In genomic region chr9:91131433-91131839, GRCh38 we compare ENCODE assay signal across 8 cellular contexts.
DNase-seq lines count a peak whose midpoint lies in the region; ATAC-seq and TF ChIP-seq lines count a peak whose summit lies in the region.

No MANE protein-coding gene starts in this region.

- H3K9me3 ChIP-seq in esophagus muscularis mucosa (no peaks in the 10 kb centered on the region), endodermal cell (ENCODE audit: control insufficient read depth, low read length) (no peaks in the 10 kb centered on the region)

- no peak for TF ChIP-seq POLR2A in esophagus muscularis mucosa (IDR thresholded peaks at IDR 0.05; ENCODE audit: low read depth)

- H3K27ac Mint-ChIP-seq in endodermal cell = no peak overlapping the region

- peak; percentile 72 for ATAC-seq in HG03196 (IDR thresholded peaks at IDR 0.05; ENCODE audit: unreplicated experiment)
- ATAC-seq in GM21529 (IDR thresholded peaks at IDR 0.05; ENCODE audit: unreplicated experiment) = no peak

- peaks cover 0 to 16% (median 9%) of the 10 kb centered on the region in 4 donors for H3K4me1 ChIP-seq in esophagus muscularis mucosa
- H3K4me1 ChIP-seq in endodermal cell (ENCODE audit: control insufficient read depth, insufficient read depth, low read length) = no peaks in the 10 kb centered on the region

- H3K4me3 ChIP-seq in esophagus muscularis mucosa (no peak overlapping the region), endodermal cell (ENCODE audit: low read length) (no peak overlapping the region)

- H3K4me1 Mint-ChIP-seq in endodermal cell = no peaks in the 10 kb centered on the region

- peaks cover 4% of the 10 kb centered on the region for H3K9me3 Mint-ChIP-seq in endodermal cell

- WGBS in esophagus muscularis mucosa = 36% methylated on average over 8 of the region's 8 CpGs
- 93 to 95% methylated on average over 3 to 8 of the region's 8 CpGs for WGBS in endodermal cell (ENCODE audit: insufficient coverage in 1 of 2, insufficient read length in 1 of 2), 2 experiments

- H3K36me3 ChIP-seq in esophagus muscularis mucosa (no peaks in the 10 kb centered on the region), endodermal cell (ENCODE audit: control insufficient read depth, insufficient read depth, low read length) (no peaks in the 10 kb centered on the region)

- DNase-seq in AML-193 (lab: John Stamatoyannopoulos, UW) (peak; percentile 44 to 48), esophagus muscularis mucosa (ENCODE audit: extremely low spot score) (no peak), endodermal cell (no peak), NCI-H2107 treated with DMSO at 0.1 percent for 48 hours (lab: John Stamatoyannopoulos, UW; ENCODE audit: unreplicated experiment) (no peak)
- DNase-seq in activated CD4-positive, alpha-beta T cell treated with anti-CD3 and anti-CD28 coated beads for 48 hours = peak; percentile 85
- DNase-seq in stimulated activated CD4-positive, alpha-beta T cell treated with anti-CD3 and anti-CD28 coated beads, Interleukin-2, amount 100 ng/mL, for 4 hours (ENCODE audit: low read depth) = peak; percentile 24

- peak; percentile 66 for TF ChIP-seq EP300 in esophagus muscularis mucosa (IDR thresholded peaks at IDR 0.05)

- no peak for TF ChIP-seq CTCF in esophagus muscularis mucosa (IDR thresholded peaks at IDR 0.05)
- no peak for TF ChIP-seq CTCF in endodermal cell (conservative IDR thresholded peaks at IDR 0.05)

- intact Hi-C loops in esophagus muscularis mucosa (cut with DNase I) = no loop called here

- H3K36me3 Mint-ChIP-seq in endodermal cell (ENCODE audit: low read depth) = no peaks in the 10 kb centered on the region

- H3K27me3 ChIP-seq in esophagus muscularis mucosa (no peaks in the 10 kb centered on the region), endodermal cell (ENCODE audit: control insufficient read depth, insufficient read depth, low read length, poor library complexity, severe bottlenecking) (no peaks in the 10 kb centered on the region)

- H3K27me3 Mint-ChIP-seq in endodermal cell (ENCODE audit: insufficient read depth) = no peaks in the 10 kb centered on the region

- no peak overlapping the region for H3K9ac ChIP-seq in endodermal cell (ENCODE audit: extremely low read depth, low read length, poor library complexity, severe bottlenecking)

- no peak overlapping the region for H3K4me3 Mint-ChIP-seq in endodermal cell

- H3K27ac ChIP-seq in esophagus muscularis mucosa (replicated peaks in 1 of 4) = peak overlapping the region in 3 of 4 donors; percentile 30 to 53 (median 42)
- H3K27ac ChIP-seq in endodermal cell (ENCODE audit: low read depth, low read length) = no peak overlapping the region

Comparison
In these comparisons a context has a peak if more than half of its experiments do, and no peak if none do; other contexts are left out.
1. DNase-seq: peak in AML-193 (2 of 2), activated CD4-positive, alpha-beta T cell treated with anti-CD3 and anti-CD28 coated beads for 48 hours (single experiment) and stimulated activated CD4-positive, alpha-beta T cell treated with anti-CD3 and anti-CD28 coated beads, Interleukin-2, amount 100 ng/mL, for 4 hours (single experiment); none in esophagus muscularis mucosa (single experiment), endodermal cell (single experiment) and NCI-H2107 treated with DMSO at 0.1 percent for 48 hours (single experiment).